ENCODE assay signal across 1 cellular context in genomic region chr5:16881253-16881652, GRCh38.
A peak's percentile ranks its signal among the peaks of the same experiment; 100 is the strongest.
TF ChIP-seq lines count a peak whose summit lies in the region.

No MANE protein-coding gene starts in this region.

TF ChIP-seq in HepG2, 621 proteins besides CTCF, POLR2A, EP300 and RAD21 (continued from another document and continues in another):
- TF ChIP-seq FOXP4 (CRISPR knock-in tag; IDR thresholded peaks at IDR 0.05) (peak; percentile 62), BCL6 (CRISPR knock-in tag; IDR thresholded peaks at IDR 0.05) (peak; percentile 77), TFE3 (CRISPR knock-in tag; IDR thresholded peaks at IDR 0.05) (no peak), MIER3 (CRISPR knock-in tag; IDR thresholded peaks at IDR 0.05; ENCODE audit: borderline replicate concordance) (0 out of 2 replicates have a peak, but pooled peaks have one; percentile 28), GMEB1 (CRISPR knock-in tag; IDR thresholded peaks at IDR 0.05; ENCODE audit: borderline replicate concordance) (no peak), ZNF3 (CRISPR knock-in tag; IDR thresholded peaks at IDR 0.05) (no peak), HNF4G (IDR thresholded peaks at IDR 0.05; ENCODE audit: borderline replicate concordance, low read depth, low read length) (peak; percentile 90), HNF4G (CRISPR knock-in tag; IDR thresholded peaks at IDR 0.05; ENCODE audit: borderline replicate concordance, low read depth) (peak; percentile 80; the same call in 1 of the 2 replicates), ZNF788 (CRISPR knock-in tag; IDR thresholded peaks at IDR 0.05; ENCODE audit: borderline replicate concordance) (no peak), ZNF441 (CRISPR knock-in tag; IDR thresholded peaks at IDR 0.05; ENCODE audit: borderline replicate concordance) (no peak), ZNF775 (CRISPR knock-in tag; IDR thresholded peaks at IDR 0.05; ENCODE audit: borderline replicate concordance) (no peak), HDAC6 (IDR thresholded peaks at IDR 0.05; ENCODE audit: low read depth, low read length) (no peak), NBN (conservative IDR thresholded peaks at IDR 0.05) (no peak), ISL2 (CRISPR knock-in tag; IDR thresholded peaks at IDR 0.05) (peak; percentile 60; the same call in 1 of the 2 replicates), PRDM4 (CRISPR knock-in tag; IDR thresholded peaks at IDR 0.05; ENCODE audit: borderline replicate concordance) (no peak), GFI1 (CRISPR knock-in tag; IDR thresholded peaks at IDR 0.05; ENCODE audit: borderline replicate concordance) (peak; percentile 90), ZFP37 (CRISPR knock-in tag; IDR thresholded peaks at IDR 0.05; ENCODE audit: borderline replicate concordance) (no peak), JUNB (CRISPR knock-in tag; IDR thresholded peaks at IDR 0.05; ENCODE audit: borderline replicate concordance) (no peak), HNRNPLL (IDR thresholded peaks at IDR 0.05; ENCODE audit: low read depth, low read length, poor library complexity, severe bottlenecking) (no peak), HOXD1 (CRISPR knock-in tag; IDR thresholded peaks at IDR 0.05) (no peak), SKI (IDR thresholded peaks at IDR 0.05; ENCODE audit: partially characterized antibody) (no peak), HNF1B (CRISPR knock-in tag; IDR thresholded peaks at IDR 0.05) (no peak), ZNF644 (CRISPR knock-in tag; IDR thresholded peaks at IDR 0.05; ENCODE audit: low read depth) (no peak), HOXA5 (CRISPR knock-in tag; IDR thresholded peaks at IDR 0.05) (no peak), UBTF (CRISPR knock-in tag; IDR thresholded peaks at IDR 0.05) (no peak), ZNF232 (CRISPR knock-in tag; IDR thresholded peaks at IDR 0.05; ENCODE audit: borderline replicate concordance) (no peak), FOXP1 (IDR thresholded peaks at IDR 0.05) (no peak), FOXP1 (CRISPR knock-in tag; IDR thresholded peaks at IDR 0.05) (peak; percentile 67; the same call in 1 of the 2 replicates), JARID2 (CRISPR knock-in tag; IDR thresholded peaks at IDR 0.05; ENCODE audit: insufficient replicate concordance) (no peak), SIX4 (CRISPR knock-in tag; IDR thresholded peaks at IDR 0.05) (peak; percentile 24; the same call in 1 of the 2 replicates), RNF219 (CRISPR knock-in tag; IDR thresholded peaks at IDR 0.05) (no peak), ZNF101 (CRISPR knock-in tag; IDR thresholded peaks at IDR 0.05; ENCODE audit: borderline replicate concordance, low read depth) (no peak), CREB3 (CRISPR knock-in tag; IDR thresholded peaks at IDR 0.05) (no peak), TCF7 (IDR thresholded peaks at IDR 0.05; ENCODE audit: low read depth) (peak; percentile 85), MED8 (CRISPR knock-in tag; IDR thresholded peaks at IDR 0.05; ENCODE audit: insufficient replicate concordance) (no peak), DPF2 (CRISPR knock-in tag; IDR thresholded peaks at IDR 0.05; ENCODE audit: borderline replicate concordance, low read depth) (no peak), AHDC1 (CRISPR knock-in tag; IDR thresholded peaks at IDR 0.05; ENCODE audit: borderline replicate concordance) (peak; percentile 86; the same call in 1 of the 2 replicates), MTF1 (CRISPR knock-in tag; IDR thresholded peaks at IDR 0.05) (no peak), NCOR1 (IDR thresholded peaks at IDR 0.05; ENCODE audit: borderline replicate concordance, low read length) (peak; percentile 73), ZSCAN31 (CRISPR knock-in tag; IDR thresholded peaks at IDR 0.05; ENCODE audit: low read depth) (no peak), ZNF383 (CRISPR knock-in tag; IDR thresholded peaks at IDR 0.05; ENCODE audit: borderline replicate concordance) (no peak), ERF (CRISPR knock-in tag; IDR thresholded peaks at IDR 0.05) (0 out of 2 replicates have a peak, but pooled peaks have one; percentile 23)
